ENCODE assay signal across 8 cellular contexts in the genomic region with DNA sequence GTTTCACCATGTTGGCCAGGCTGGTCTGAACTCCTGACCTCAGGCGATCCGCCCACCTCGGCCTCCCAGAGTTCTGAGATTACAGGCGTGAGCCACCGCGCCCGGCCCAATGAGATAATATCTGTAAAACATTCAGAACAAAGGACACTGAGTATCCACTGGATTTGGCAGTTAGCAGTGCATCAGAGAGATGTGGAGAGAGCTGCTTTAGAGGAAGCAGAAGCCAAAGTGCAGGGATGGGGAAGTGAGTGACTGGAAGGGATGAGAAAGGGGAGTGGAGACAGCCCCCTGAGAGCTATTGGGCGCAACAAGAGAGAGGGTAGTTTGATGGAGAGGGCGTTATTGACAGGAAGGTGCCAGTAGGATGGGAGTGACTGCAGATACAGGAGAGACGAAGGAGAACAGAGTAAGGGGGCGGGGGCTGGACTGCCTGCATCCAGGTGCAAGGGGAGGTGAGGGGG.
DNase-seq lines count a peak whose midpoint lies in the region; ATAC-seq and TF ChIP-seq lines count a peak whose summit lies in the region.

No MANE protein-coding gene starts in this region.

- no peaks in the 10 kb centered on the region for H3K9me3 ChIP-seq in left ventricle myocardium inferior (replicated peaks)

- peaks cover 13% of the 10 kb centered on the region for H3K4me1 Mint-ChIP-seq in activated T-cell treated with anti-CD3 and anti-CD28 coated beads, Interleukin-2, amount 50 U/mL, for 4 hours (ENCODE audit: low read depth)
- H3K4me1 Mint-ChIP-seq in MCF 10A (ENCODE audit: insufficient read depth, unreplicated experiment), result peaks cover 10% of the 10 kb centered on the region
- H3K4me1 Mint-ChIP-seq in stimulated activated effector memory CD8-positive, alpha-beta T cell treated with anti-CD3 and anti-CD28 coated beads, Interleukin-12 subunit alpha, Interleukin-12 subunit beta, amount 100 ng/mL, for 72 hours, result peaks cover 18% of the 10 kb centered on the region

- no peak for DNase-seq in activated T-cell treated with anti-CD3 and anti-CD28 coated beads, Interleukin-2, amount 50 U/mL, for 4 hours
- DNase-seq in activated T-cell treated with anti-CD3 and anti-CD28 coated beads for 4 hours (no peak), NCI-H345 (lab: John Stamatoyannopoulos, UW) (peak; percentile 89), MCF 10A (ENCODE audit: unreplicated experiment) (peak; percentile 13), left ventricle myocardium inferior (no peak), hypothalamus (lab: John Stamatoyannopoulos, UW) (no peak)
- no peak for DNase-seq in stimulated activated effector memory CD8-positive, alpha-beta T cell treated with anti-CD3 and anti-CD28 coated beads, Interleukin-12 subunit alpha, Interleukin-12 subunit beta, amount 100 ng/mL, for 72 hours (ENCODE audit: low spot score in 2 of 2)

- H3K36me3 ChIP-seq in left ventricle myocardium inferior, result no peaks in the 10 kb centered on the region

- ATAC-seq in activated T-cell treated with anti-CD3 and anti-CD28 coated beads, Interleukin-2, amount 50 U/mL, for 4 hours, result peak in 1 of 2 donors; percentile 6
- no peak for ATAC-seq in stimulated activated effector memory CD8-positive, alpha-beta T cell treated with anti-CD3 and anti-CD28 coated beads, Interleukin-12 subunit alpha, Interleukin-12 subunit beta, amount 100 ng/mL, for 72 hours
- no peak for ATAC-seq in GM18873 (IDR thresholded peaks at IDR 0.05; ENCODE audit: low FRiP score, unreplicated experiment)

- H3K4me1 ChIP-seq in left ventricle myocardium inferior, result peaks cover 4% of the 10 kb centered on the region

- peaks cover 82% of the 10 kb centered on the region for H3K27me3 ChIP-seq in left ventricle myocardium inferior (ENCODE audit: low read depth)

- H3K36me3 Mint-ChIP-seq in activated T-cell treated with anti-CD3 and anti-CD28 coated beads, Interleukin-2, amount 50 U/mL, for 4 hours (ENCODE audit: insufficient read depth), result no peaks in the 10 kb centered on the region
- H3K36me3 Mint-ChIP-seq in MCF 10A (ENCODE audit: insufficient read depth, unreplicated experiment), result peaks cover 5% of the 10 kb centered on the region
- no peaks in the 10 kb centered on the region for H3K36me3 Mint-ChIP-seq in stimulated activated effector memory CD8-positive, alpha-beta T cell treated with anti-CD3 and anti-CD28 coated beads, Interleukin-12 subunit alpha, Interleukin-12 subunit beta, amount 100 ng/mL, for 72 hours

- H3K27ac Mint-ChIP-seq in MCF 10A (ENCODE audit: low read depth, unreplicated experiment), result no peak overlapping the region
- peak overlapping the region; percentile 57 for H3K27ac Mint-ChIP-seq in stimulated activated effector memory CD8-positive, alpha-beta T cell treated with anti-CD3 and anti-CD28 coated beads, Interleukin-12 subunit alpha, Interleukin-12 subunit beta, amount 100 ng/mL, for 72 hours

- CTCF ChIA-PET in MCF 10A (lab: Yijun Ruan, JAX), result no interaction called here

- H3K4me3 ChIP-seq in left ventricle myocardium inferior, result no peak overlapping the region

- no peaks in the 10 kb centered on the region for H3K9me3 Mint-ChIP-seq in activated T-cell treated with anti-CD3 and anti-CD28 coated beads, Interleukin-2, amount 50 U/mL, for 4 hours
- H3K9me3 Mint-ChIP-seq in MCF 10A (ENCODE audit: unreplicated experiment), result no peaks in the 10 kb centered on the region
- no peaks in the 10 kb centered on the region for H3K9me3 Mint-ChIP-seq in stimulated activated effector memory CD8-positive, alpha-beta T cell treated with anti-CD3 and anti-CD28 coated beads, Interleukin-12 subunit alpha, Interleukin-12 subunit beta, amount 100 ng/mL, for 72 hours

- H3K27me3 Mint-ChIP-seq in activated T-cell treated with anti-CD3 and anti-CD28 coated beads, Interleukin-2, amount 50 U/mL, for 4 hours (ENCODE audit: low read depth), result peaks cover 21% of the 10 kb centered on the region
- no peaks in the 10 kb centered on the region for H3K27me3 Mint-ChIP-seq in MCF 10A (ENCODE audit: insufficient read depth, unreplicated experiment)

- TF ChIP-seq CTCF in MCF 10A (IDR thresholded peaks at IDR 0.05; ENCODE audit: unreplicated experiment) (no peak), left ventricle myocardium inferior (IDR thresholded peaks at IDR 0.05; ENCODE audit: borderline replicate concordance) (no peak)

- intact Hi-C loops in MCF 10A (cut with micrococcal nuclease) (no loop called here), left ventricle myocardium inferior (cut with micrococcal nuclease) (no loop called here)

- POLR2A ChIA-PET in MCF 10A (lab: Yijun Ruan, JAX), result no interaction called here

- BruUV-seq in MCF 10A (replicated peaks; lab: Mats Ljungman, UMichigan), result no TSS peak

- no peak overlapping the region for H3K27ac ChIP-seq in left ventricle myocardium inferior (replicated peaks)

- H3K4me3 Mint-ChIP-seq in activated T-cell treated with anti-CD3 and anti-CD28 coated beads, Interleukin-2, amount 50 U/mL, for 4 hours, result peak overlapping the region; percentile 46
- peak overlapping the region; percentile 47 for H3K4me3 Mint-ChIP-seq in MCF 10A (ENCODE audit: unreplicated experiment)
- H3K4me3 Mint-ChIP-seq in stimulated activated effector memory CD8-positive, alpha-beta T cell treated with anti-CD3 and anti-CD28 coated beads, Interleukin-12 subunit alpha, Interleukin-12 subunit beta, amount 100 ng/mL, for 72 hours, result peak overlapping the region; percentile 52

Comparison
In these comparisons a context has a peak if more than half of its experiments do, and no peak if none do; other contexts are left out.
1. DNase-seq: peak in NCI-H345 (single experiment) and MCF 10A (single experiment); none in activated T-cell treated with anti-CD3 and anti-CD28 coated beads, Interleukin-2, amount 50 U/mL, for 4 hours (single experiment), activated T-cell treated with anti-CD3 and anti-CD28 coated beads for 4 hours (single experiment), stimulated activated effector memory CD8-positive, alpha-beta T cell treated with anti-CD3 and anti-CD28 coated beads, Interleukin-12 subunit alpha, Interleukin-12 subunit beta, amount 100 ng/mL, for 72 hours (0 of 2), left ventricle myocardium inferior (single experiment) and hypothalamus (0 of 51).
2. Peak in every context shown above with its lines, with median percentiles within 50 percentile points of each other: H3K4me3 Mint-ChIP-seq.